ENCODE assay signal across 9 cellular contexts in the genomic region with DNA sequence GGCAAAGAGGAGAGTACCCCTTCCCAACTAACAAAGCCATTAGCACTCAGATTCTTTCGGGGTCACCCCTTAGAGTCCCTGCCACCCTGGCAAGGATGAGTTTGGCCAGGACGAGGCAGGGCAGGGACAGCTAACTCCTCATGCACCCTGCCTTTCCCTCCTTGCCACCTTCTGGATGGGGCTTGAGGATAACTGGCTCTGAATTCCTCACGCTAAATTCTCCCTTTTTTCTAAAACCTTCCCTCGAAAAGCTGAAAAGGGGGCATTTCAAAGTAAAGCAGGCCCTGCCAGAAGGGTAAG. TPM values are rescaled to one million over a fixed set of nuclear protein-coding genes. Genes with fewer than 3 reads are reported as not detected.
DNase-seq lines count a peak whose midpoint lies in the region; ATAC-seq and TF ChIP-seq lines count a peak whose summit lies in the region.
"Had no signal": no experiment of that assay in that cellular context is flagged by ENCODE, and none has a peak within 500 bp of the region (broad histone marks: within the 10 kb centered on the region; RNA-seq: fewer than 3 reads in every experiment).

No MANE protein-coding gene starts in this region.

- TF ChIP-seq CTCF in HFFc6 (IDR thresholded peaks at IDR 0.05), result no peak

- peaks cover 34% of the 10 kb centered on the region for H3K27me3 ChIP-seq in iPS-20b (ENCODE audit: insufficient read depth, low read length)

- DNase-seq in HFFc6, result no peak
- DNase-seq in activated T-helper 1 cell treated with anti-CD3 and anti-CD28 coated beads, Interleukin-12 subunit alpha, Interleukin-12 subunit beta, Interleukin-2, Interleukin-4 antibody, amounts not matched to agents 30 ng/mL and 10 ng/mL and 1 ng/mL, durations not matched to agents 14 hours and 24 hours and 36 hours (ENCODE audit: low spot score), result no peak
- DNase-seq in stimulated activated naive B cell treated with anti-CD40 and anti-IgM and Interleukin-4, amounts not matched to agents 10 μg/mL and 1 μg/mL and 100 μg/mL, for 72 hours, result no peak
- DNase-seq in NCI-H526 treated with DMSO at 0.1 percent for 48 hours (lab: John Stamatoyannopoulos, UW), result no peak
- DNase-seq: NCI-H774 had no signal

- H3K27me3 Mint-ChIP-seq in HFFc6 (ENCODE audit: insufficient read depth), result peaks cover 3% of the 10 kb centered on the region
- peaks cover 2% of the 10 kb centered on the region for H3K27me3 Mint-ChIP-seq in activated T-helper 1 cell treated with anti-CD3 and anti-CD28 coated beads, Interleukin-12 subunit alpha, Interleukin-12 subunit beta, Interleukin-2, Interleukin-4 antibody, amounts not matched to agents 30 ng/mL and 10 ng/mL and 1 ng/mL, durations not matched to agents 14 hours and 24 hours and 36 hours (ENCODE audit: insufficient read depth)
- no peaks in the 10 kb centered on the region for H3K27me3 Mint-ChIP-seq in stimulated activated naive B cell treated with anti-CD40 and anti-IgM and Interleukin-4, amounts not matched to agents 10 μg/mL and 1 μg/mL and 100 μg/mL, for 72 hours

- no peaks in the 10 kb centered on the region for H3K9me3 ChIP-seq in iPS-20b (ENCODE audit: insufficient read depth, low read depth, low read length)

- intact Hi-C loops in activated T-helper 1 cell treated with anti-CD3 and anti-CD28 coated beads, Interleukin-12 subunit alpha, Interleukin-12 subunit beta, Interleukin-2, Interleukin-4 antibody, amounts not matched to agents 30 ng/mL and 10 ng/mL and 1 ng/mL, durations not matched to agents 14 hours and 24 hours and 36 hours (cut with micrococcal nuclease), result loop anchor here (5.0 kb wide), 2 partner anchors 229 to 404 kb away; partner anchors contain the start of genes ATF7 and PCBP2

- H3K36me3 Mint-ChIP-seq in HFFc6 (ENCODE audit: low read depth), result peaks cover 5% of the 10 kb centered on the region; the same call in 1 of the 2 replicates
- peaks cover 28% of the 10 kb centered on the region for H3K36me3 Mint-ChIP-seq in activated T-helper 1 cell treated with anti-CD3 and anti-CD28 coated beads, Interleukin-12 subunit alpha, Interleukin-12 subunit beta, Interleukin-2, Interleukin-4 antibody, amounts not matched to agents 30 ng/mL and 10 ng/mL and 1 ng/mL, durations not matched to agents 14 hours and 24 hours and 36 hours (ENCODE audit: low read depth)
- peaks cover 14 to 28% of the 10 kb centered on the region in 2 donors for H3K36me3 Mint-ChIP-seq in stimulated activated naive B cell treated with anti-CD40 and anti-IgM and Interleukin-4, amounts not matched to agents 10 μg/mL and 1 μg/mL and 100 μg/mL, for 72 hours

- peak overlapping the region; percentile 2; the same call in 1 of the 2 replicates for H3K9ac ChIP-seq in iPS-20b (ENCODE audit: low read depth, low read length)

- no peak for ATAC-seq in stimulated activated naive B cell treated with anti-CD40 and anti-IgM and Interleukin-4, amounts not matched to agents 10 μg/mL and 1 μg/mL and 100 μg/mL, for 72 hours (replicated peaks)
- ATAC-seq in GM18520 (IDR thresholded peaks at IDR 0.05; ENCODE audit: unreplicated experiment), result no peak
- ATAC-seq in GM21447 (IDR thresholded peaks at IDR 0.05; ENCODE audit: unreplicated experiment), result no peak
- ATAC-seq in GM18517 (IDR thresholded peaks at IDR 0.05; ENCODE audit: unreplicated experiment), result no peak

- H3K27ac Mint-ChIP-seq in HFFc6, result peak overlapping the region; percentile 90
- peak overlapping the region; percentile 73 for H3K27ac Mint-ChIP-seq in activated T-helper 1 cell treated with anti-CD3 and anti-CD28 coated beads, Interleukin-12 subunit alpha, Interleukin-12 subunit beta, Interleukin-2, Interleukin-4 antibody, amounts not matched to agents 30 ng/mL and 10 ng/mL and 1 ng/mL, durations not matched to agents 14 hours and 24 hours and 36 hours
- H3K27ac Mint-ChIP-seq in stimulated activated naive B cell treated with anti-CD40 and anti-IgM and Interleukin-4, amounts not matched to agents 10 μg/mL and 1 μg/mL and 100 μg/mL, for 72 hours, result peak overlapping the region; percentile 42

- H3K4me1 Mint-ChIP-seq in HFFc6 (ENCODE audit: low read depth), result peaks cover 66% of the 10 kb centered on the region
- peaks cover 74% of the 10 kb centered on the region for H3K4me1 Mint-ChIP-seq in activated T-helper 1 cell treated with anti-CD3 and anti-CD28 coated beads, Interleukin-12 subunit alpha, Interleukin-12 subunit beta, Interleukin-2, Interleukin-4 antibody, amounts not matched to agents 30 ng/mL and 10 ng/mL and 1 ng/mL, durations not matched to agents 14 hours and 24 hours and 36 hours (ENCODE audit: low read depth)
- H3K4me1 Mint-ChIP-seq in stimulated activated naive B cell treated with anti-CD40 and anti-IgM and Interleukin-4, amounts not matched to agents 10 μg/mL and 1 μg/mL and 100 μg/mL, for 72 hours, result peaks cover 48 to 57% of the 10 kb centered on the region in 2 donors

- H3K4me1 ChIP-seq in iPS-20b (ENCODE audit: insufficient read depth, low read length), result peaks cover 44% of the 10 kb centered on the region

- peak overlapping the region; percentile 81; the same call in 1 of the 2 replicates for H3K4me3 Mint-ChIP-seq in HFFc6
- H3K4me3 Mint-ChIP-seq in activated T-helper 1 cell treated with anti-CD3 and anti-CD28 coated beads, Interleukin-12 subunit alpha, Interleukin-12 subunit beta, Interleukin-2, Interleukin-4 antibody, amounts not matched to agents 30 ng/mL and 10 ng/mL and 1 ng/mL, durations not matched to agents 14 hours and 24 hours and 36 hours, result peak overlapping the region; percentile 79
- peak overlapping the region; percentile 50 to 79 for H3K4me3 Mint-ChIP-seq in stimulated activated naive B cell treated with anti-CD40 and anti-IgM and Interleukin-4, amounts not matched to agents 10 μg/mL and 1 μg/mL and 100 μg/mL, for 72 hours

- H3K9me3 Mint-ChIP-seq in HFFc6, result no peaks in the 10 kb centered on the region
- no peaks in the 10 kb centered on the region for H3K9me3 Mint-ChIP-seq in activated T-helper 1 cell treated with anti-CD3 and anti-CD28 coated beads, Interleukin-12 subunit alpha, Interleukin-12 subunit beta, Interleukin-2, Interleukin-4 antibody, amounts not matched to agents 30 ng/mL and 10 ng/mL and 1 ng/mL, durations not matched to agents 14 hours and 24 hours and 36 hours
- no peaks in the 10 kb centered on the region for H3K9me3 Mint-ChIP-seq in stimulated activated naive B cell treated with anti-CD40 and anti-IgM and Interleukin-4, amounts not matched to agents 10 μg/mL and 1 μg/mL and 100 μg/mL, for 72 hours

- no peaks in the 10 kb centered on the region for H3K36me3 ChIP-seq in iPS-20b (ENCODE audit: insufficient read depth, low read depth, low read length)

- peak overlapping the region; percentile 84; the same call in 1 of the 2 replicates for H3K4me3 ChIP-seq in iPS-20b (ENCODE audit: low read length)

- H3K27ac ChIP-seq in iPS-20b (ENCODE audit: low read length), result no peak overlapping the region

RNA-seq across cellular contexts. Expression of gene RARG, which starts 9.1 kb away (rescaled TPM):
- 10 to 100 TPM; 47.2 to 80.5 (median 71.0) TPM for total RNA-seq in HFFc6 (2021; fragmentation: NEBNext Ultra II Directional; extraction: Animal tissue kit (Norgen Biotek cat#: 25700))
- 58.6 and 61.6 TPM in 2 replicates for total RNA-seq in activated T-helper 1 cell treated with anti-CD3 and anti-CD28 coated beads, Interleukin-12 subunit alpha, Interleukin-12 subunit beta, Interleukin-2, Interleukin-4 antibody, amounts not matched to agents 30 ng/mL and 10 ng/mL and 1 ng/mL, durations not matched to agents 14 hours and 24 hours and 36 hours

RNA-seq across cellular contexts. Expression of gene ITGB7, which starts 15.9 kb away (rescaled TPM):
- total RNA-seq in HFFc6 (2021; fragmentation: NEBNext Ultra II Directional; extraction: Animal tissue kit (Norgen Biotek cat#: 25700)), result 1 to 10 TPM in 3 of 6 experiments, under 1 TPM in 3; 0.35 to 1.5 (median 0.93) TPM
- 258 and 266 TPM in 2 replicates for total RNA-seq in activated T-helper 1 cell treated with anti-CD3 and anti-CD28 coated beads, Interleukin-12 subunit alpha, Interleukin-12 subunit beta, Interleukin-2, Interleukin-4 antibody, amounts not matched to agents 30 ng/mL and 10 ng/mL and 1 ng/mL, durations not matched to agents 14 hours and 24 hours and 36 hours

RNA-seq across cellular contexts. Expression of gene CSAD, which starts 42.2 kb away (rescaled TPM):
- total RNA-seq in HFFc6 (2021; fragmentation: NEBNext Ultra II Directional; extraction: Animal tissue kit (Norgen Biotek cat#: 25700)), result 10 to 100 TPM; 13.9 to 17.1 (median 16.0) TPM
- 21.7 and 22.6 TPM in 2 replicates for total RNA-seq in activated T-helper 1 cell treated with anti-CD3 and anti-CD28 coated beads, Interleukin-12 subunit alpha, Interleukin-12 subunit beta, Interleukin-2, Interleukin-4 antibody, amounts not matched to agents 30 ng/mL and 10 ng/mL and 1 ng/mL, durations not matched to agents 14 hours and 24 hours and 36 hours

RNA-seq across cellular contexts. Expression of gene ZNF740, which starts 42.4 kb away (rescaled TPM):
- total RNA-seq in HFFc6 (2021; fragmentation: NEBNext Ultra II Directional; extraction: Animal tissue kit (Norgen Biotek cat#: 25700)), result 10 to 100 TPM; 17.3 to 25.7 (median 19.3) TPM
- total RNA-seq in activated T-helper 1 cell treated with anti-CD3 and anti-CD28 coated beads, Interleukin-12 subunit alpha, Interleukin-12 subunit beta, Interleukin-2, Interleukin-4 antibody, amounts not matched to agents 30 ng/mL and 10 ng/mL and 1 ng/mL, durations not matched to agents 14 hours and 24 hours and 36 hours, result 48.1 and 52.8 TPM in 2 replicates

RNA-seq across cellular contexts. Expression of gene ESPL1, which starts 45.1 kb away (rescaled TPM):
- total RNA-seq in HFFc6 (2021; fragmentation: NEBNext Ultra II Directional; extraction: Animal tissue kit (Norgen Biotek cat#: 25700)), result 10 to 100 TPM in 5 of 6 experiments, 1 to 10 TPM in 1; 7.0 to 16.1 (median 14.1) TPM
- total RNA-seq in activated T-helper 1 cell treated with anti-CD3 and anti-CD28 coated beads, Interleukin-12 subunit alpha, Interleukin-12 subunit beta, Interleukin-2, Interleukin-4 antibody, amounts not matched to agents 30 ng/mL and 10 ng/mL and 1 ng/mL, durations not matched to agents 14 hours and 24 hours and 36 hours, result 61.2 and 68.4 TPM in 2 replicates

Comparison
In these comparisons a context has a peak if more than half of its experiments do, and no peak if none do; other contexts are left out.
1. RNA of gene ITGB7, which starts 15.9 kb away (total RNA-seq): 258 to 266 TPM in activated T-helper 1 cell treated with anti-CD3 and anti-CD28 coated beads, Interleukin-12 subunit alpha, Interleukin-12 subunit beta, Interleukin-2, Interleukin-4 antibody, amounts not matched to agents 30 ng/mL and 10 ng/mL and 1 ng/mL, durations not matched to agents 14 hours and 24 hours and 36 hours; 0.35 to 1.5 TPM in HFFc6; every median in the first group is over 100 times any median in the second.
2. Peak in every context shown above with its lines, with median percentiles within 50 percentile points of each other: H3K27ac Mint-ChIP-seq and H3K4me3 Mint-ChIP-seq.